ENCODE assay signal across 15 cellular contexts in the genomic region with DNA sequence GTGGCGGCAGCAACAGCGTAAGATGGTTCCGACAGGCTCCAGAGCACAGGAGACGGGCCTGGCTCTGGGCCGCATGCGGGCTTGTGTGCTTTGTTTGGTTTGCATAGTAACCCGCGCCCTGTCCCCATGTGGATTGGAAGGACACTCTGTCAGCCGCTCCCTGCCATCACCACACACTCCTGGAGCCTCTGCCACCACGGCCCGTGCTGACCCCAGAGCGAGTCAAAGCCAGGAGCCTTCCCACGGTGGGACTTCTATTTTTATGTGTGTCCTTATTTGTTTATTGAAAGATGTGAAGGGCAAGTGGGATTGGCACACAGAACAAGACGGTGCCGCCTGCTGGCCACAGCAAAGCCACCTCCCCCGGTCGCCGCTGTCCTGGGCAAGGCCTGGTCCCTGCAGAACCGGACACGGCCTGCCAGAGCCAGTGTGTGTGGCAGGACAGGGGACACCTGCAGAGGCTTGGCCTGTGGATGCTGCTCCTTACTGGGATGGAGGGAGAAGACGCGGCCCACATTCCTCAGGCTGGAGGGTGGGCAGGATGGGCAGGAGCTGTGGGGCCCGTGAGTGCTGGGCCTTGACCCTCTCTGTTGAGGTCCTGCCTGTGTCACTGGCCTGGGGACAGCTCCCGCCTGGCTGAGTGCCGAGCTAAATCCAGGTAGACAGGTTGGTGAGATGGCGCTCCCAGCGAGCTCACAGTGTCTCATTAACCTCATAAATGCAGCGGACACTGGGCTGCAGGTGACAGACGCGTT.
DNase-seq lines count a peak whose midpoint lies in the region; ATAC-seq, FAIRE-seq and TF ChIP-seq lines count a peak whose summit lies in the region.
"Had no signal": no experiment of that assay in that cellular context is flagged by ENCODE, and none has a peak within 500 bp of the region (broad histone marks: within the 10 kb centered on the region; RNA-seq: fewer than 3 reads in every experiment).

No MANE protein-coding gene starts in this region.

- TF ChIP-seq EP300 in HepG2 (IDR thresholded peaks at IDR 0.05; ENCODE audit: low read depth in 2 of 2, low read length in 2 of 2) (no peak), HepG2 (CRISPR knock-in tag; IDR thresholded peaks at IDR 0.05; ENCODE audit: borderline replicate concordance) (no peak)

- H3K36me3 ChIP-seq in liver (ENCODE audit: control insufficient read depth in 4 of 4, insufficient read depth in 3 of 4, low read depth in 1 of 4, low read length in 3 of 4) (peaks cover 0 to 4% (median 1%) of the 10 kb centered on the region in 4 donors), HepG2 (replicated peaks in 1 of 2; ENCODE audit: control insufficient read depth in 1 of 2, insufficient read depth in 2 of 2, low read length in 2 of 2) (peaks cover 7 to 28% of the 10 kb centered on the region in 2 experiments; a peak in 4 of 5 replicates)

- H3K9me3 Mint-ChIP-seq in nephron progenitor cell = no peaks in the 10 kb centered on the region
- H3K9me3 Mint-ChIP-seq in naive thymus-derived CD8-positive, alpha-beta T cell = no peaks in the 10 kb centered on the region

- peak overlapping the region; percentile 48 for H3K27ac Mint-ChIP-seq in nephron progenitor cell
- peak overlapping the region in 2 of 10 donors; percentile 56 to 61 for H3K27ac Mint-ChIP-seq in naive thymus-derived CD8-positive, alpha-beta T cell

- peaks cover 10% of the 10 kb centered on the region; the same call in 1 of the 2 replicates for H4K20me1 ChIP-seq in HepG2 (ENCODE audit: insufficient read depth, low read length)

- H3K27me3 ChIP-seq in liver (ENCODE audit: control insufficient read depth in 4 of 4, insufficient read depth in 4 of 4, low read length in 3 of 4) (no peaks in the 10 kb centered on the region), HepG2 (ENCODE audit: control insufficient read depth in 1 of 2, insufficient read depth in 2 of 2, low read length in 2 of 2) (no peaks in the 10 kb centered on the region)

- H3K9ac ChIP-seq in liver (ENCODE audit: low read depth in 1 of 2, low read length in 2 of 2) (no peak overlapping the region), HepG2 (ENCODE audit: insufficient read depth, low read depth, low read length) (no peak overlapping the region)
- H3K9ac ChIP-seq: SK-N-SH had no signal

- no peak for TF ChIP-seq POLR2A in HepG2 (IDR thresholded peaks at IDR 0.05; ENCODE audit: insufficient read depth in 1 of 2, low read depth in 2 of 2, low read length in 2 of 2)

- POLR2A ChIA-PET in HepG2 (lab: Yijun Ruan, JAX) = no interaction called here
- POLR2A ChIA-PET in naive thymus-derived CD8-positive, alpha-beta T cell (lab: Charles Lee) = no interaction called here

- in situ Hi-C loops in HepG2 (cut with HindIII; ENCODE audit: extremely low pct_ligation_motif_present, low pct_unique_long_range_greater_than_20kb) = no loop called here

- no peak overlapping the region for H3K4me2 ChIP-seq in HepG2 (ENCODE audit: low read depth, low read length)
- H3K4me2 ChIP-seq: SK-N-SH had no signal

- no peaks in the 10 kb centered on the region for H3K9me3 ChIP-seq in liver (ENCODE audit: control insufficient read depth in 4 of 4, low read length in 3 of 4)
- no peaks in the 10 kb centered on the region for H3K9me3 ChIP-seq in HepG2 (ENCODE audit: low read length)
- H3K9me3 ChIP-seq: SK-N-SH had no signal

- peak; percentile 29 to 48 for TF ChIP-seq RAD21 in liver (IDR thresholded peaks at IDR 0.05)
- no peak for TF ChIP-seq RAD21 in HepG2 (CRISPR knock-in tag; IDR thresholded peaks at IDR 0.05)

- H3K36me3 Mint-ChIP-seq in nephron progenitor cell (ENCODE audit: low read depth) = no peaks in the 10 kb centered on the region
- peaks cover 0 to 17% (median 2%) of the 10 kb centered on the region in 3 donors for H3K36me3 Mint-ChIP-seq in naive thymus-derived CD8-positive, alpha-beta T cell

- no TSS peak for BruUV-seq in HepG2 (replicated peaks; lab: Mats Ljungman, UMichigan)

- H3K27ac ChIP-seq in liver (ENCODE audit: low read depth in 1 of 2, low read length in 2 of 2) (peak overlapping the region in 1 of 2 donors; percentile 42), HepG2 (ENCODE audit: extremely low read length, insufficient read depth, low read length) (no peak overlapping the region)
- H3K27ac ChIP-seq: WERI-Rb-1 had no signal

- peaks cover 3% of the 10 kb centered on the region for H3K27me3 Mint-ChIP-seq in nephron progenitor cell (ENCODE audit: low read depth, poor library complexity)
- H3K27me3 Mint-ChIP-seq in naive thymus-derived CD8-positive, alpha-beta T cell = no peaks in the 10 kb centered on the region

- no peak overlapping the region for H2AFZ ChIP-seq in HepG2 (ENCODE audit: low read length)

- H3K4me1 ChIP-seq in liver (ENCODE audit: control insufficient read depth in 4 of 4, insufficient read depth in 4 of 4, low read length in 3 of 4) (peaks cover 18 to 50% (median 41%) of the 10 kb centered on the region in 4 donors), HepG2 (ENCODE audit: insufficient read depth, low read length) (peaks cover 13% of the 10 kb centered on the region)

- ATAC-seq in HepG2 (no peak), Right ventricle myocardium inferior (peak; percentile 91)
- no peak for ATAC-seq in naive thymus-derived CD8-positive, alpha-beta T cell

- no peak for DNase-seq in HepG2 (ENCODE audit: low spot score)
- peak; percentile 86 for DNase-seq in Right ventricle myocardium inferior (ENCODE audit: missing footprints)
- DNase-seq in nephron progenitor cell = no peak
- DNase-seq in NCI-H1417 treated with DMSO at 0.1 percent for 48 hours (lab: John Stamatoyannopoulos, UW) = no peak
- no peak for DNase-seq in NCI-H2081 treated with DMSO at 0.1 percent for 48 hours (lab: John Stamatoyannopoulos, UW)
- DNase-seq in naive thymus-derived CD8-positive, alpha-beta T cell = no peak
- DNase-seq in SW 1271 (lab: John Stamatoyannopoulos, UW) = no peak
- DNase-seq: activated CD8-positive, alpha-beta memory T cell treated with anti-CD3 and anti-CD28 coated beads for 24 hours; effector CD8-positive, alpha-beta T cell; NCI-H524 treated with DMSO at 0.1 percent for 48 hours; occipital lobe; SK-N-SH; WERI-Rb-1 had no signal

- TF ChIP-seq CTCF in liver (IDR thresholded peaks at IDR 0.05; ENCODE audit: low read depth, low read length, missing input control) = no peak
- TF ChIP-seq CTCF in HepG2 (CRISPR knock-in tag; IDR thresholded peaks at IDR 0.05) = no peak
- no peak for TF ChIP-seq CTCF in nephron progenitor cell (IDR thresholded peaks at IDR 0.05)

- CTCF ChIA-PET in HepG2 (lab: Yijun Ruan, JAX; ENCODE audit: low intra/inter-chr PET ratio, low total read pairs) = no interaction called here

- WGBS in liver = 37% methylated on average over 30 of the region's 30 CpGs
- 94% methylated on average over 14 of the region's 30 CpGs for WGBS in HepG2 (ENCODE audit: low lambda C conversion rate)

- intact Hi-C loops in HepG2 (cut with micrococcal nuclease; ENCODE audit: unreplicated experiment) = no loop called here
- intact Hi-C loops in Right ventricle myocardium inferior (cut with DNase I) = loop anchor here (2.0 kb wide), 2 partner anchors 25 to 63 kb away; no protein-coding TSS in a partner anchor

- no peak overlapping the region for H3K4me3 Mint-ChIP-seq in nephron progenitor cell
- no peak overlapping the region for H3K4me3 Mint-ChIP-seq in naive thymus-derived CD8-positive, alpha-beta T cell

- FAIRE-seq in HepG2 (lab: Jason Lieb, UNC) = no peak
- FAIRE-seq: GM12891 had no signal

- H3K79me2 ChIP-seq in HepG2 (ENCODE audit: insufficient read depth, low read length) = peaks cover 9% of the 10 kb centered on the region

- H3K4me1 Mint-ChIP-seq in nephron progenitor cell = peaks cover 73% of the 10 kb centered on the region
- peaks cover 0 to 33% (median 11%) of the 10 kb centered on the region in 4 donors for H3K4me1 Mint-ChIP-seq in naive thymus-derived CD8-positive, alpha-beta T cell

- no peak overlapping the region for H3K4me3 ChIP-seq in liver (ENCODE audit: low read depth in 1 of 3, low read length in 3 of 3)
- H3K4me3 ChIP-seq in HepG2 (replicated peaks in 1 of 3; ENCODE audit: insufficient read depth in 1 of 3, low read depth in 2 of 3, low read length in 3 of 3) = no peak overlapping the region

TF ChIP-seq in liver, 16 proteins besides CTCF, POLR2A, EP300 and RAD21 (continues in another document):
- TF ChIP-seq SP1 (IDR thresholded peaks at IDR 0.05) (peak; percentile 23), RXRA (IDR thresholded peaks at IDR 0.05) (peak; percentile 45 to 59), FOXA1 (IDR thresholded peaks at IDR 0.05) (no peak), NR2F2 (IDR thresholded peaks at IDR 0.05) (no peak), HNF4G (IDR thresholded peaks at IDR 0.05) (no peak)
- TF ChIP-seq, protein P1, sequence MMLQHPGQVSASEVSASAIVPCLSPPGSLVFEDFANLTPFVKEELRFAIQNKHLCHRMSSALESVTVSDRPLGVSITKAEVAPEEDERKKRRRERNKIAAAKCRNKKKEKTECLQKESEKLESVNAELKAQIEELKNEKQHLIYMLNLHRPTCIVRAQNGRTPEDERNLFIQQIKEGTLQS (IDR thresholded peaks at IDR 0.05) = no peak

TF ChIP-seq in HepG2, 621 proteins besides CTCF, POLR2A, EP300 and RAD21 (continues in another document):
- TF ChIP-seq KDM2A (CRISPR knock-in tag; IDR thresholded peaks at IDR 0.05; ENCODE audit: borderline replicate concordance, low read depth) (no peak), ZNF674 (CRISPR knock-in tag; IDR thresholded peaks at IDR 0.05; ENCODE audit: low read depth) (no peak), ZNF333 (CRISPR knock-in tag; IDR thresholded peaks at IDR 0.05; ENCODE audit: borderline replicate concordance) (no peak), NFYC (CRISPR knock-in tag; IDR thresholded peaks at IDR 0.05) (no peak), HMG20A (CRISPR knock-in tag; IDR thresholded peaks at IDR 0.05; ENCODE audit: borderline replicate concordance) (no peak), SRSF4 (IDR thresholded peaks at IDR 0.05; ENCODE audit: low read depth, low read length, poor library complexity, severe bottlenecking) (no peak)
